Comparison of ENCODE assay signal across 13 cellular contexts in the genomic region with DNA sequence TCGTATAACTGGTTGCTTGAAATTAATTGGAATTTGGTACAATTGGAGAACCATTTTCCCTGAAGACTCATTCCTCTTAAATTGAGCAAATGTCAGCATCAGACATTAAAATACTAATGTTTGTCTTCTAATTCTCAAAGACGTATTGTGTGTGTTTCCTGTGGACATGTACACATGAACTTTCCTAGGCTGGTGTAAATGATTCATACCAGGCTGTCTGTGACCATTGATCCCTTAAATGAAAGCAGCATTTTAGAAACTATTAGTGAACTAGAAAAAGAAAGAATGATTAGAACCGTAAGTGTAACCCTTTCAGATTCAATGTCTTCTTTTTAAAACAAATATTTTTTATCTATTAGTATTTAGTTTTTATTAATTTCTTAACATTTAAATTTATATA.
DNase-seq lines count a peak whose midpoint lies in the region; ATAC-seq and TF ChIP-seq lines count a peak whose summit lies in the region.
"Had no signal": no experiment of that assay in that cellular context is flagged by ENCODE, and none has a peak within 500 bp of the region (broad histone marks: within the 10 kb centered on the region; RNA-seq: fewer than 3 reads in every experiment).

No MANE protein-coding gene starts in this region.

- peak overlapping the region; percentile 71 for H3K4me3 Mint-ChIP-seq in natural killer cell treated with Interleukin-12 subunit alpha and Interleukin-12 subunit beta and Interleukin-15 and Interleukin-18, amount 100 ng/mL, for 72 hours
- H3K4me3 Mint-ChIP-seq in natural killer cell: no peak overlapping the region
- H3K4me3 Mint-ChIP-seq in stimulated activated naive B cell treated with anti-CD40 and anti-IgM and Interleukin-4, amounts not matched to agents 10 μg/mL and 1 μg/mL and 100 μg/mL, for 72 hours: no peak overlapping the region
- H3K4me3 Mint-ChIP-seq: brain had no signal

- intact Hi-C loops in natural killer cell (cut with micrococcal nuclease): loop anchor here (5.0 kb wide), 1 partner anchor 33 kb away; no protein-coding TSS in a partner anchor

- no peaks in the 10 kb centered on the region for H3K27me3 Mint-ChIP-seq in natural killer cell treated with Interleukin-12 subunit alpha and Interleukin-12 subunit beta and Interleukin-15 and Interleukin-18, amount 100 ng/mL, for 72 hours
- H3K27me3 Mint-ChIP-seq in natural killer cell (ENCODE audit: low read depth in 2 of 2): no peaks in the 10 kb centered on the region
- no peaks in the 10 kb centered on the region for H3K27me3 Mint-ChIP-seq in stimulated activated naive B cell treated with anti-CD40 and anti-IgM and Interleukin-4, amounts not matched to agents 10 μg/mL and 1 μg/mL and 100 μg/mL, for 72 hours
- H3K27me3 Mint-ChIP-seq: brain had no signal

- peaks cover 47 to 79% of the 10 kb centered on the region in 2 donors for H3K4me1 Mint-ChIP-seq in natural killer cell treated with Interleukin-12 subunit alpha and Interleukin-12 subunit beta and Interleukin-15 and Interleukin-18, amount 100 ng/mL, for 72 hours (ENCODE audit: low read depth in 2 of 2)
- H3K4me1 Mint-ChIP-seq in natural killer cell: peaks cover 36 to 47% of the 10 kb centered on the region in 2 donors
- peaks cover 15 to 46% of the 10 kb centered on the region in 2 donors for H3K4me1 Mint-ChIP-seq in stimulated activated naive B cell treated with anti-CD40 and anti-IgM and Interleukin-4, amounts not matched to agents 10 μg/mL and 1 μg/mL and 100 μg/mL, for 72 hours
- H3K4me1 Mint-ChIP-seq: brain had no signal

- peak overlapping the region; percentile 37 to 92 for H3K27ac Mint-ChIP-seq in natural killer cell treated with Interleukin-12 subunit alpha and Interleukin-12 subunit beta and Interleukin-15 and Interleukin-18, amount 100 ng/mL, for 72 hours
- H3K27ac Mint-ChIP-seq in natural killer cell: peak overlapping the region in 1 of 2 donors; percentile 33
- H3K27ac Mint-ChIP-seq in stimulated activated naive B cell treated with anti-CD40 and anti-IgM and Interleukin-4, amounts not matched to agents 10 μg/mL and 1 μg/mL and 100 μg/mL, for 72 hours: peak overlapping the region; percentile 6
- H3K27ac Mint-ChIP-seq: brain had no signal

- ATAC-seq in natural killer cell treated with Interleukin-12 subunit alpha and Interleukin-12 subunit beta and Interleukin-15 and Interleukin-18, amount 100 ng/mL, for 72 hours: no peak
- ATAC-seq in natural killer cell (no peak), HG02588 (IDR thresholded peaks at IDR 0.05; ENCODE audit: unreplicated experiment) (peak; percentile 34), HG03432 (IDR thresholded peaks at IDR 0.05; ENCODE audit: unreplicated experiment) (peak; percentile 42)
- peak; percentile 56 to 62 for ATAC-seq in stimulated activated naive B cell treated with anti-CD40 and anti-IgM and Interleukin-4, amounts not matched to agents 10 μg/mL and 1 μg/mL and 100 μg/mL, for 72 hours (replicated peaks)
- ATAC-seq: HCT116, upper lobe of right lung had no signal

- no peaks in the 10 kb centered on the region for H3K9me3 Mint-ChIP-seq in natural killer cell treated with Interleukin-12 subunit alpha and Interleukin-12 subunit beta and Interleukin-15 and Interleukin-18, amount 100 ng/mL, for 72 hours
- no peaks in the 10 kb centered on the region for H3K9me3 Mint-ChIP-seq in natural killer cell
- H3K9me3 Mint-ChIP-seq in stimulated activated naive B cell treated with anti-CD40 and anti-IgM and Interleukin-4, amounts not matched to agents 10 μg/mL and 1 μg/mL and 100 μg/mL, for 72 hours: peaks cover 0 to 4% of the 10 kb centered on the region in 2 donors

- no peak for DNase-seq in natural killer cell treated with Interleukin-12 subunit alpha and Interleukin-12 subunit beta and Interleukin-15 and Interleukin-18, amount 100 ng/mL, for 72 hours (ENCODE audit: low spot score)
- no peak for DNase-seq in natural killer cell
- no peak for DNase-seq in stimulated activated naive B cell treated with anti-CD40 and anti-IgM and Interleukin-4, amounts not matched to agents 10 μg/mL and 1 μg/mL and 100 μg/mL, for 72 hours
- no peak for DNase-seq in NCI-H146 (lab: John Stamatoyannopoulos, UW)
- DNase-seq in cerebellar cortex (ENCODE audit: low spot score): no peak
- no peak for DNase-seq in RPMI8226
- DNase-seq: EL, NCI-H526, upper lobe of right lung had no signal

- peaks cover 4% of the 10 kb centered on the region for H3K36me3 Mint-ChIP-seq in natural killer cell treated with Interleukin-12 subunit alpha and Interleukin-12 subunit beta and Interleukin-15 and Interleukin-18, amount 100 ng/mL, for 72 hours
- H3K36me3 Mint-ChIP-seq in natural killer cell: no peaks in the 10 kb centered on the region
- peaks cover 0 to 7% of the 10 kb centered on the region in 2 donors for H3K36me3 Mint-ChIP-seq in stimulated activated naive B cell treated with anti-CD40 and anti-IgM and Interleukin-4, amounts not matched to agents 10 μg/mL and 1 μg/mL and 100 μg/mL, for 72 hours
- H3K36me3 Mint-ChIP-seq: brain had no signal

- no peak for TF ChIP-seq CTCF in natural killer cell (IDR thresholded peaks at IDR 0.05)

Comparison
In these comparisons a context has a peak if more than half of its experiments do, and no peak if none do; other contexts are left out.
1. ATAC-seq: peak in HG02588 (single experiment), HG03432 (single experiment) and stimulated activated naive B cell treated with anti-CD40 and anti-IgM and Interleukin-4, amounts not matched to agents 10 μg/mL and 1 μg/mL and 100 μg/mL, for 72 hours (2 of 2); none in natural killer cell treated with Interleukin-12 subunit alpha and Interleukin-12 subunit beta and Interleukin-15 and Interleukin-18, amount 100 ng/mL, for 72 hours (0 of 2) and natural killer cell (0 of 3).